ENCODE assay signal across 22 cellular contexts in the genomic region with DNA sequence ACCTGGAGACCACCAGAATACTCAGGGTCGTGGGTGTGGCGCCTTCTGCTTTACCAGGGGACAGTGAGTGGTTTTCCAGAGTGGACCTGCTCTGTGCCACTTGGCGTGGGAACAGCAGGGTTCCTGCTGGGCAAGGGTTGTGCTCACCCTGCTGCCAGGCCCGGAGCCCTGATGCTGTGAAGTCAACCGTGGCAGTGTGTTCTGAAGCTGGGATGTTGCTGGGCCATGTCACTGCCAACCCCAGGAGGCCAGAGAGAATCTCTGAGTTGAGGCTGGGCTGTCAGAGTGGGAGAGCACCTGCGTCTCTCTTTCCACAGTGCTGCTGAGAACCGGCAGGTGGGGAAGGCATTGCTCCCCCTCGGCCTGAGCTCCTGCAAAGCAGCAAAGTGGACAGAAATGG.
"Had no signal": no experiment of that assay in that cellular context is flagged by ENCODE, and none has a peak within 500 bp of the region (broad histone marks: within the 10 kb centered on the region; RNA-seq: fewer than 3 reads in every experiment).

No MANE protein-coding gene starts in this region.

- H3K4me2 ChIP-seq: smooth muscle cell had no signal

- DNase-seq: cortex of kidney; effector memory CD8-positive, alpha-beta T cell; erythroblast; esophagus squamous epithelium; hypothalamus; immature natural killer cell; islet precursor cell; mucosa of descending colon; naive B cell; nephron progenitor cell; pancreas; right lobe of liver; stimulated activated CD4-positive, alpha-beta T cell treated with anti-CD3 and anti-CD28 coated beads, Interleukin-2, amount 100 ng/mL, for 24 hours; stimulated activated CD4-positive, alpha-beta T cell treated with anti-CD3 and anti-CD28 coated beads, Interleukin-4, amount 100 ng/mL, for 24 hours; stimulated activated naive CD8-positive, alpha-beta T cell treated with anti-CD3 and anti-CD28 coated beads, Interleukin-15, Interleukin-2, amounts not matched to agents 100 U/mL and 50 U/mL, for 24 hours; substantia nigra; testis; tibial artery had no signal

- FAIRE-seq: endometrium, frontal cortex, pancreas had no signal

- H3K27ac ChIP-seq: esophagus squamous epithelium, pancreas, right lobe of liver, testis, tibial artery had no signal

- H3K36me3 ChIP-seq: esophagus squamous epithelium, pancreas, right lobe of liver, tibial artery had no signal

- H3K9me3 ChIP-seq: esophagus squamous epithelium, mucosa of descending colon, pancreas, right lobe of liver, testis, tibial artery had no signal

- H3K27me3 ChIP-seq: pancreas, right lobe of liver, testis, tibial artery had no signal

- H3K4me1 ChIP-seq: right lobe of liver had no signal

- H3K4me3 ChIP-seq: esophagus squamous epithelium, lung, mucosa of descending colon, pancreas, right lobe of liver, smooth muscle cell, testis, tibial artery had no signal
